1 cellular context compared by ENCODE assay signal in genomic region chr11:46117842-46118241, GRCh38.
TF ChIP-seq lines count a peak whose summit lies in the region.

No MANE protein-coding gene starts in this region.

TF ChIP-seq in GM23338, 12 proteins besides CTCF, POLR2A, EP300 and RAD21 (continued from another document):
- TF ChIP-seq ZNF462 (CRISPR knock-in tag; IDR thresholded peaks at IDR 0.05), result no peak
- no peak for TF ChIP-seq REST (IDR thresholded peaks at IDR 0.05; ENCODE audit: unreplicated experiment)
- TF ChIP-seq, protein P1, sequence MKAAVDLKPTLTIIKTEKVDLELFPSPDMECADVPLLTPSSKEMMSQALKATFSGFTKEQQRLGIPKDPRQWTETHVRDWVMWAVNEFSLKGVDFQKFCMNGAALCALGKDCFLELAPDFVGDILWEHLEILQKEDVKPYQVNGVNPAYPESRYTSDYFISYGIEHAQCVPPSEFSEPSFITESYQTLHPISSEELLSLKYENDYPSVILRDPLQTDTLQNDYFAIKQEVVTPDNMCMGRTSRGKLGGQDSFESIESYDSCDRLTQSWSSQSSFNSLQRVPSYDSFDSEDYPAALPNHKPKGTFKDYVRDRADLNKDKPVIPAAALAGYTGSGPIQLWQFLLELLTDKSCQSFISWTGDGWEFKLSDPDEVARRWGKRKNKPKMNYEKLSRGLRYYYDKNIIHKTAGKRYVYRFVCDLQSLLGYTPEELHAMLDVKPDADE (IDR thresholded peaks at IDR 0.05), result no peak
- no peak for TF ChIP-seq EZH2 (IDR thresholded peaks at IDR 0.05; ENCODE audit: low read depth, unreplicated experiment)
- no peak for TF ChIP-seq NANOG (IDR thresholded peaks at IDR 0.05; ENCODE audit: borderline replicate concordance)
- TF ChIP-seq POLR2AphosphoS5 (IDR thresholded peaks at IDR 0.05; ENCODE audit: low read depth), result no peak
- no peak for TF ChIP-seq ZNF331 (CRISPR knock-in tag; IDR thresholded peaks at IDR 0.05; ENCODE audit: low read depth)
- no peak for TF ChIP-seq STAT1 (IDR thresholded peaks at IDR 0.05; ENCODE audit: unreplicated experiment)
- TF ChIP-seq CREB1 (CRISPR knock-in tag; IDR thresholded peaks at IDR 0.05; ENCODE audit: low read depth), result no peak
TF ChIP-seq in GM23338: peak in this region for 0.
